Comparison of ENCODE assay signal across 32 cellular contexts in the genomic region with DNA sequence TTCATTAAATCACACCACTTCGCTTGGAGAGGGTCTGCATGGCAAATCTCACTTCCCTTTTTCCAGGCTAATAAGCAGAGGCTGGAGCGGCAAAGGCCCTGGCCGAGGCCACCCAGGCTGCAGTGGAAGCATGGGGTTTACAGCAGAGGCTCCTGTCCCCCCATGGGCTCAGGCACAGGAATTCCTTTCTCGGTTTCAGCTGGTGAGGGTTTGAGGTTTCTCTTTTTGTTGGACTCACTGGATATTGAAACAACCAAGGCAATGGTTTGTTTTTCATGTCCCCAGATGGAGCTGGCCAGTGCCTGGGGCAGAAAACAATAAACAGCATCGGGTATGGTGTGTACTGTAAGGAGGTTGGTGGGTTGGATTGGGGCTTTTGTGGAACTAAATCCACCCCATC.
"Had no signal": no experiment of that assay in that cellular context is flagged by ENCODE, and none has a peak within 500 bp of the region (broad histone marks: within the 10 kb centered on the region; RNA-seq: fewer than 3 reads in every experiment).

No MANE protein-coding gene starts in this region.

- H3K4me1 ChIP-seq: adrenal gland, ascending aorta, breast epithelium, gastrocnemius medialis, heart left ventricle had no signal

- FAIRE-seq: TTC549 had no signal

- ATAC-seq: activated T-cell treated with anti-CD3 and anti-CD28 coated beads, Interleukin-2, amount 50 U/mL, for 72 hours; esophagus mucosa; gastrocnemius medialis; heart left ventricle; WTC11 had no signal

- H3K27me3 ChIP-seq: ascending aorta, breast epithelium, gastrocnemius medialis had no signal

- H3K9me3 Mint-ChIP-seq: activated CD4-positive, alpha-beta memory T cell treated with anti-CD3 and anti-CD28 coated beads, Interleukin-2, amount 10 ng/mL, durations not matched to agents 7 days and 5 days; activated CD4-positive, alpha-beta T cell treated with anti-CD3 and anti-CD28 coated beads, Interleukin-2, amount 10 ng/mL, durations not matched to agents 7 days and 5 days; activated T-cell treated with anti-CD3 and anti-CD28 coated beads, Interleukin-2, amount 50 U/mL, for 24 hours; activated T-cell treated with anti-CD3 and anti-CD28 coated beads, Interleukin-2, amount 50 U/mL, for 72 hours; brain; central memory CD8-positive, alpha-beta T cell; dendritic cell treated with granulocyte-macrophage colony-stimulating factor and Interleukin-4, amounts not matched to agents 40 ng/mL and 50 ng/mL, for 4 days; endodermal cell; WTC11 had no signal

- H3K4me3 Mint-ChIP-seq: activated CD4-positive, alpha-beta memory T cell treated with anti-CD3 and anti-CD28 coated beads, Interleukin-2, amount 10 ng/mL, durations not matched to agents 7 days and 5 days; activated CD4-positive, alpha-beta T cell treated with anti-CD3 and anti-CD28 coated beads, Interleukin-2, amount 10 ng/mL, durations not matched to agents 7 days and 5 days; activated naive CD8-positive, alpha-beta T cell; activated T-cell treated with anti-CD3 and anti-CD28 coated beads, Interleukin-2, amount 50 U/mL, for 24 hours; activated T-cell treated with anti-CD3 and anti-CD28 coated beads, Interleukin-2, amount 50 U/mL, for 72 hours; brain; central memory CD8-positive, alpha-beta T cell; dendritic cell treated with granulocyte-macrophage colony-stimulating factor and Interleukin-4, amounts not matched to agents 40 ng/mL and 50 ng/mL, for 4 days; endodermal cell; WTC11 had no signal

- DNase-seq: activated CD4-positive, alpha-beta memory T cell treated with anti-CD3 and anti-CD28 coated beads, Interleukin-2, amount 10 ng/mL, durations not matched to agents 7 days and 5 days; activated CD4-positive, alpha-beta T cell treated with anti-CD3 and anti-CD28 coated beads for 1 hour; activated CD4-positive, alpha-beta T cell treated with anti-CD3 and anti-CD28 coated beads for 4 hours; activated CD4-positive, alpha-beta T cell treated with anti-CD3 and anti-CD28 coated beads, Interleukin-2, amount 10 ng/mL, durations not matched to agents 7 days and 5 days; activated CD4-positive, alpha-beta T cell treated with anti-CD3 and anti-CD28 coated beads, Interleukin-2, amount 50 U/mL, for 4 hours; activated CD8-positive, alpha-beta memory T cell treated with anti-CD3 and anti-CD28 coated beads, Interleukin-2, amount 50 U/mL, for 48 hours; activated gamma-delta T cell treated with Interleukin-2 at 50 U/mL for 16 hours; activated naive CD4-positive, alpha-beta T cell treated with anti-CD3 and anti-CD28 coated beads, Interleukin-2, amount 50 U/mL, for 16 hours; activated naive CD4-positive, alpha-beta T cell treated with Interleukin-2 at 50 U/mL for 16 hours; activated T-cell treated with anti-CD3 and anti-CD28 coated beads for 4 hours; activated T-cell treated with anti-CD3 and anti-CD28 coated beads, Interleukin-2, amount 50 U/mL, for 24 hours; activated T-cell treated with anti-CD3 and anti-CD28 coated beads, Interleukin-2, amount 50 U/mL, for 72 hours; adrenal gland; dorsolateral prefrontal cortex; effector memory CD4-positive, alpha-beta T cell; endodermal cell; foreskin fibroblast; gastrocnemius medialis; glutamatergic neuron; heart left ventricle; T-helper 2 cell had no signal

- H3K4me3 ChIP-seq: adrenal gland, ascending aorta, breast epithelium, coronary artery, dorsolateral prefrontal cortex, gastrocnemius medialis, heart left ventricle had no signal

- H3K36me3 ChIP-seq: adrenal gland, ascending aorta, breast epithelium, gastrocnemius medialis, heart left ventricle had no signal

- H3K36me3 Mint-ChIP-seq: activated naive CD8-positive, alpha-beta T cell; brain; WTC11 had no signal

- H3K4me1 Mint-ChIP-seq: activated CD4-positive, alpha-beta memory T cell treated with anti-CD3 and anti-CD28 coated beads, Interleukin-2, amount 10 ng/mL, durations not matched to agents 7 days and 5 days; activated CD4-positive, alpha-beta T cell treated with anti-CD3 and anti-CD28 coated beads, Interleukin-2, amount 10 ng/mL, durations not matched to agents 7 days and 5 days; brain; central memory CD8-positive, alpha-beta T cell; endodermal cell; WTC11 had no signal

- H3K27ac ChIP-seq: adrenal gland, ascending aorta, breast epithelium, coronary artery, dorsolateral prefrontal cortex, gastrocnemius medialis, heart left ventricle, VCaP had no signal

- H3K9me3 ChIP-seq: adrenal gland, ascending aorta, breast epithelium, gastrocnemius medialis, heart left ventricle had no signal

- H3K27ac Mint-ChIP-seq: activated CD4-positive, alpha-beta memory T cell treated with anti-CD3 and anti-CD28 coated beads, Interleukin-2, amount 10 ng/mL, durations not matched to agents 7 days and 5 days; activated CD4-positive, alpha-beta T cell treated with anti-CD3 and anti-CD28 coated beads, Interleukin-2, amount 10 ng/mL, durations not matched to agents 7 days and 5 days; activated naive CD8-positive, alpha-beta T cell; activated T-cell treated with anti-CD3 and anti-CD28 coated beads, Interleukin-2, amount 50 U/mL, for 24 hours; activated T-cell treated with anti-CD3 and anti-CD28 coated beads, Interleukin-2, amount 50 U/mL, for 72 hours; brain; dendritic cell treated with granulocyte-macrophage colony-stimulating factor and Interleukin-4, amounts not matched to agents 40 ng/mL and 50 ng/mL, for 4 days; endodermal cell; WTC11 had no signal
